Comparison of ENCODE assay signal across 8 cellular contexts in genomic region chr16:83953796-83954576, GRCh38. TPM values are rescaled to one million over a fixed set of nuclear protein-coding genes. Genes with fewer than 3 reads are reported as not detected.
DNase-seq lines count a peak whose midpoint lies in the region; ATAC-seq and TF ChIP-seq lines count a peak whose summit lies in the region.

No MANE protein-coding gene starts in this region.

- BruUV-seq in MCF 10A (replicated peaks; lab: Mats Ljungman, UMichigan): TSS peak; percentile 67

- CTCF ChIA-PET in MCF 10A (lab: Yijun Ruan, JAX): interaction anchor here (0.5 to 14.7 kb wide), 34 partner anchors 8 to 1809 kb away, joined by 3 to 220 read pairs (median 3); partner anchors contain the start of gene SLC38A8

- H3K27me3 Mint-ChIP-seq in MCF 10A (ENCODE audit: insufficient read depth, unreplicated experiment): no peaks in the 10 kb centered on the region

- peak; percentile 21 to 71 for ATAC-seq in upper lobe of left lung (ENCODE audit: low FRiP score in 2 of 2)

- WGBS in lower leg skin, 2 donors: 17 to 32% methylated on average over 9 to 19 of the region's 19 CpGs
- WGBS in upper lobe of left lung, 2 donors: 18 to 20% methylated on average over 15 to 19 of the region's 19 CpGs

- no peaks in the 10 kb centered on the region for H3K27me3 ChIP-seq in upper lobe of left lung

- peak overlapping the region; percentile 70 for H3K27ac Mint-ChIP-seq in MCF 10A (ENCODE audit: low read depth, unreplicated experiment)

- peak overlapping the region; percentile 79 for H3K4me3 ChIP-seq in AG10803 (ENCODE audit: low read length)
- peak overlapping the region; percentile 34 for H3K4me3 ChIP-seq in lower leg skin (ENCODE audit: low read depth, poor library complexity, severe bottlenecking)
- peak overlapping the region; percentile 59 to 84 (median 69) for H3K4me3 ChIP-seq in upper lobe of left lung

- no peaks in the 10 kb centered on the region for H3K9me3 Mint-ChIP-seq in MCF 10A (ENCODE audit: unreplicated experiment)

- peaks cover 0 to 14% (median 9%) of the 10 kb centered on the region in 4 donors for H3K36me3 ChIP-seq in upper lobe of left lung

- DNase-seq in AG10803 (ENCODE audit: low read depth) (peak; percentile 17), GM13976 (ENCODE audit: low spot score) (peak; percentile 77), NCI-H2227 (lab: John Stamatoyannopoulos, UW; ENCODE audit: unreplicated experiment) (peak; percentile 5), MCF 10A (ENCODE audit: unreplicated experiment) (peak; percentile 61), lower leg skin (ENCODE audit: low spot score in 2 of 2) (peak in 1 of 2 donors; percentile 26), upper lobe of left lung (peak in 1 of 2 donors; percentile 38), NCI-H187 treated with DMSO at 0.1 percent for 48 hours (lab: John Stamatoyannopoulos, UW) (no peak), NCI-H446 (lab: John Stamatoyannopoulos, UW) (no peak)

- H3K4me3 Mint-ChIP-seq in MCF 10A (ENCODE audit: unreplicated experiment): peak overlapping the region; percentile 77

- H3K9me3 ChIP-seq in upper lobe of left lung: no peaks in the 10 kb centered on the region

- TF ChIP-seq EP300 in upper lobe of left lung (IDR thresholded peaks at IDR 0.05): no peak

- in situ Hi-C loops in GM13976 (cut with MboI; ENCODE audit: low sequenced_read_pairs, unreplicated experiment): loop anchor here (25.0 kb wide), 2 partner anchors 108 to 533 kb away; no protein-coding TSS in a partner anchor

- TF ChIP-seq CTCF in AG10803 (conservative IDR thresholded peaks at IDR 0.05; ENCODE audit: low read length) (peak; percentile 53), GM13976 (IDR thresholded peaks at IDR 0.05; ENCODE audit: borderline replicate concordance, control extremely low read depth, extremely low read depth, insufficient read depth, missing control alignments) (peak; percentile 44), MCF 10A (IDR thresholded peaks at IDR 0.05; ENCODE audit: unreplicated experiment) (peak; percentile 39), lower leg skin (IDR thresholded peaks at IDR 0.05) (no peak), upper lobe of left lung (IDR thresholded peaks at IDR 0.05) (peak in 5 of 6 experiments; percentile 16 to 52 (median 32))

- H3K4me1 Mint-ChIP-seq in MCF 10A (ENCODE audit: insufficient read depth, unreplicated experiment): peaks cover 8% of the 10 kb centered on the region

- H3K4me1 ChIP-seq in upper lobe of left lung: peaks cover 27 to 44% (median 28%) of the 10 kb centered on the region in 4 donors

- no peak for TF ChIP-seq POLR2A in lower leg skin (IDR thresholded peaks at IDR 0.05)
- TF ChIP-seq POLR2A in upper lobe of left lung (IDR thresholded peaks at IDR 0.05): no peak

- no peaks in the 10 kb centered on the region for H3K36me3 Mint-ChIP-seq in MCF 10A (ENCODE audit: insufficient read depth, unreplicated experiment)

- POLR2A ChIA-PET in MCF 10A (lab: Yijun Ruan, JAX): interaction anchor here (0.6 to 3.2 kb wide), 8 partner anchors 10 to 515 kb away, joined by 3 to 58 read pairs (median 5); partner anchors contain the start of genes MBTPS1 and MLYCD

- intact Hi-C loops in MCF 10A (cut with micrococcal nuclease) (loop anchor here (1.0 to 10.0 kb wide), 4 partner anchors 28 to 548 kb away; partner anchors contain the start of gene MEAK7), lower leg skin (cut with DNase I; ENCODE audit: low total_unique reads) (loop anchor here (10.0 kb wide), 1 partner anchor 111 kb away; no protein-coding TSS in a partner anchor)

- H3K27ac ChIP-seq in upper lobe of left lung: peak overlapping the region; percentile 91 to 97 (median 94)

RNA-seq across cellular contexts. Expression of gene OSGIN1, which starts 0.9 kb away (rescaled TPM):
- total RNA-seq in MCF 10A (2022) (3.7 and 6.3 TPM in 2 replicates), lower leg skin (1 to 10 TPM; 1.1 to 3.2 (median 2.4) TPM), upper lobe of left lung (10 to 100 TPM in 5 of 6 donors, 1 to 10 TPM in 1; 7.3 to 34.2 (median 16.3) TPM)

RNA-seq across cellular contexts. Expression of gene NECAB2, which starts 14.1 kb away (rescaled TPM):
- total RNA-seq in MCF 10A (2022): 2.3 and 3.6 TPM in 2 replicates
- total RNA-seq in lower leg skin: not detected
- 1 to 10 TPM in 1 of 6 donors, under 1 TPM in 2, not detected in 3; 0.40 to 1.2 (median 0.44) TPM for total RNA-seq in upper lobe of left lung

RNA-seq across cellular contexts. Expression of gene MLYCD, which starts 55.1 kb away (rescaled TPM):
- total RNA-seq in MCF 10A (2022) (2.5 and 3.3 TPM in 2 replicates), lower leg skin (1 to 10 TPM; 3.8 to 8.8 (median 5.2) TPM), upper lobe of left lung (10 to 100 TPM in 3 of 6 donors, 1 to 10 TPM in 3; 7.5 to 30.4 (median 11.3) TPM)

Comparison
In these comparisons a context has a peak if more than half of its experiments do, and no peak if none do; other contexts are left out.
1. DNase-seq: peak in AG10803 (single experiment), GM13976 (single experiment), NCI-H2227 (single experiment) and MCF 10A (single experiment); none in NCI-H187 treated with DMSO at 0.1 percent for 48 hours (single experiment) and NCI-H446 (0 of 2).
2. CTCF ChIP-seq: peak in AG10803 (single experiment), GM13976 (single experiment), MCF 10A (single experiment) and upper lobe of left lung (5 of 6); none in lower leg skin (0 of 3).
3. Peak in every context shown above with its lines, with median percentiles within 50 percentile points of each other: H3K4me3 ChIP-seq.